30 cellular contexts compared by ENCODE assay signal in genomic region chr5:135405082-135405481, GRCh38. TPM values are rescaled to one million over a fixed set of nuclear protein-coding genes. Genes with fewer than 3 reads are reported as not detected.
"Had no signal": no experiment of that assay in that cellular context is flagged by ENCODE, and none has a peak within 500 bp of the region (broad histone marks: within the 10 kb centered on the region; RNA-seq: fewer than 3 reads in every experiment).

No MANE protein-coding gene starts in this region.

- H3K4me3 ChIP-seq: stomach, suprapubic skin, testis, thoracic aorta, thyroid gland, tibial artery, tibial nerve, transverse colon, upper lobe of left lung, upper lobe of right lung, uterus, vagina had no signal

- H3K36me3 ChIP-seq: stomach, suprapubic skin, thoracic aorta, thyroid gland, tibial artery, tibial nerve, transverse colon, upper lobe of left lung, upper lobe of right lung, uterus, vagina had no signal

- DNase-seq: stimulated activated CD4-positive, alpha-beta T cell treated with anti-CD3 and anti-CD28 coated beads, Interleukin-2, amount 100 ng/mL, for 48 hours; stimulated activated CD4-positive, alpha-beta T cell treated with anti-CD3 and anti-CD28 coated beads, Interleukin-4, amount 100 ng/mL, for 1 hour; stimulated activated CD4-positive, alpha-beta T cell treated with anti-CD3 and anti-CD28 coated beads, Interleukin-4, amount 100 ng/mL, for 24 hours; stimulated activated CD4-positive, alpha-beta T cell treated with anti-CD3 and anti-CD28 coated beads, Interleukin-4, amount 100 ng/mL, for 4 hours; stimulated activated CD8-positive, alpha-beta memory T cell treated with anti-CD3 and anti-CD28 coated beads, Interleukin-4, amount 100 ng/mL, for 48 hours; stimulated activated naive B cell treated with anti-CD40 and anti-IgM and Interleukin-4, amounts not matched to agents 10 μg/mL and 1 μg/mL and 100 μg/mL, for 72 hours; stimulated activated naive CD4-positive, alpha-beta T cell; stimulated activated naive CD4-positive, alpha-beta T cell treated with Interleukin-2 at 50 U/mL for 16 hours; stimulated activated naive CD8-positive, alpha-beta T cell treated with anti-CD3 and anti-CD28 coated beads, Interleukin-15, amount 100 ng/mL, for 72 hours; stimulated activated naive CD8-positive, alpha-beta T cell treated with anti-CD3 and anti-CD28 coated beads, Interleukin-15, Interleukin-2, amounts not matched to agents 100 U/mL and 50 U/mL, for 24 hours; stomach; substantia nigra; testis; thyroid gland; tibial artery; transverse colon; trophoblast cell; upper lobe of right lung; uterus had no signal

- H3K4me1 ChIP-seq: testis, thyroid gland, upper lobe of right lung, uterus, vagina had no signal

- H3K27ac ChIP-seq: stomach, suprapubic skin, testis, thoracic aorta, thyroid gland, tibial artery, tibial nerve, transverse colon, upper lobe of left lung, upper lobe of right lung, uterus, vagina had no signal

- FAIRE-seq: urothelium cell line had no signal

- ATAC-seq: stimulated activated effector memory CD8-positive, alpha-beta T cell treated with anti-CD3 and anti-CD28 coated beads, Interleukin-12 subunit alpha, Interleukin-12 subunit beta, amount 100 ng/mL, for 72 hours; stimulated activated memory B cell treated with anti-CD40 and anti-IgM and Interleukin-4, amounts not matched to agents 10 μg/mL and 1 μg/mL and 100 μg/mL, for 72 hours; stimulated activated naive B cell treated with anti-CD40 and anti-IgM and Interleukin-4, amounts not matched to agents 10 μg/mL and 1 μg/mL and 100 μg/mL, for 72 hours; stimulated activated naive CD8-positive, alpha-beta T cell treated with anti-CD3 and anti-CD28 coated beads, Interleukin-15, amount 100 ng/mL, for 72 hours; stimulated activated naive CD8-positive, alpha-beta T cell treated with anti-CD3 and anti-CD28 coated beads, Interleukin-15, Interleukin-2, amounts not matched to agents 100 U/mL and 50 U/mL, for 24 hours; upper lobe of right lung had no signal

- H3K27me3 ChIP-seq: stomach, suprapubic skin, testis, thyroid gland, tibial artery, tibial nerve, transverse colon, upper lobe of left lung, upper lobe of right lung, uterus, vagina had no signal

- H3K9me3 ChIP-seq: suprapubic skin, testis, thoracic aorta, thyroid gland, tibial artery, transverse colon, upper lobe of left lung, upper lobe of right lung, uterus, vagina had no signal

RNA-seq across cellular contexts. Expression of gene DCANP1, which starts 42.1 kb away (rescaled TPM):
- total RNA-seq: suprapubic skin, temporal lobe, testis, thoracic aorta, thyroid gland, tibial nerve, upper lobe of right lung, ureter, uterus, vagina had no signal
- polyA plus RNA-seq: stomach, urinary bladder had no signal

RNA-seq across cellular contexts. Expression of gene TIFAB, which starts 47.1 kb away (rescaled TPM):
- total RNA-seq: stomach, thoracic aorta, thyroid gland, tibial nerve, ureter, vagina had no signal
